ENCODE assay signal across 1 cellular context in the genomic region with DNA sequence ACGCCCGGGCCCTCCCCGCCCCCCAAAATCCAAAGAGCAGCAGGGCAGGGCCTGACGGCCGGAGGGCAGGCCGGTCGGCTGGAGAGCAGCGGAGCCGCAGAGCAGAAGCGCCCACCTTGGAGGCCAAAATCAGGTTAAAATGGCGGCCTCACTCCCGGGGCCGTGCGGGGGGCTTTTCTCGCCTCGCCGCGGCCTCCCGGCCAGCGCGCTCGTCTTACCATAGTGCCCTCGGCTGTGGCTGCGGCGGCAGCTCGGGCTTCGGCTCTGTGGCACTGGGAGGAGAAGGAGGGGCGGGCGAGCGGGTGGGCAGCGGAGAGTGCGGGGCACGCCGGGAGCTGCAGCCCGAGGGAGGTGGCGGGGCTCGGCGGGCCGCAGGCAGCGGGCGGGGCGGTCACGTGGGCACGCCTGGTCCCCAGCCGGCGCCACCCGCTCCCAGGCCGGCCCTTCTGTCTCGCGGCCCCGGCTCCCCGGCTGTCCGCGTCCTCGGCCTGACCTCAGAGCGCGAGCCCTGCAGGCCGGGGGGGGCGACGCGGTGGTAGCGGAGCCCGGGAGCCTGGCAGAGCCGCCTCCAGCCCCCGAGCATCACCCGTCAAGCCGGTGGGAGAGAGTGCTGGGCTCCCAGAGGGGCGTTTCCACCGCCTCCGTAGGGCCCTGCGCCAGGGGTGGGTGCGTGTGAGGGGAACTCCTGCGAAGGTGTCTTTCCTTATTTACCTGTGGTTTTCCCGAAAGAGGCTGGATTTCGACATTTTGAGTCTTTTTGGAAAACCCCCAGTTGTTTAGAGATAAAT.
TF ChIP-seq lines count a peak whose summit lies in the region.

A gene (minus strand): TSS at position 274 of the 788 bp plus-strand sequence. CDS start 53 bp downstream, at position 221.

TF ChIP-seq in IMR-90, 13 proteins besides CTCF, POLR2A, EP300 and RAD21:
- TF ChIP-seq, protein P1, sequence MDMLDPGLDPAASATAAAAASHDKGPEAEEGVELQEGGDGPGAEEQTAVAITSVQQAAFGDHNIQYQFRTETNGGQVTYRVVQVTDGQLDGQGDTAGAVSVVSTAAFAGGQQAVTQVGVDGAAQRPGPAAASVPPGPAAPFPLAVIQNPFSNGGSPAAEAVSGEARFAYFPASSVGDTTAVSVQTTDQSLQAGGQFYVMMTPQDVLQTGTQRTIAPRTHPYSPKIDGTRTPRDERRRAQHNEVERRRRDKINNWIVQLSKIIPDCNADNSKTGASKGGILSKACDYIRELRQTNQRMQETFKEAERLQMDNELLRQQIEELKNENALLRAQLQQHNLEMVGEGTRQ (IDR thresholded peaks at IDR 0.05; ENCODE audit: low read depth, low read length): peak; percentile 94
- TF ChIP-seq CEBPB (IDR thresholded peaks at IDR 0.05; ENCODE audit: low read depth, low read length): no peak
- peak; percentile 49 for TF ChIP-seq BHLHE40 (IDR thresholded peaks at IDR 0.05; ENCODE audit: low read depth, low read length)
- peak; percentile 41; the same call in 1 of the 2 replicates for TF ChIP-seq MXI1 (IDR thresholded peaks at IDR 0.05; ENCODE audit: borderline replicate concordance, low read depth, low read length)
- TF ChIP-seq NFE2L2 (IDR thresholded peaks at IDR 0.05; ENCODE audit: low read depth, low read length): no peak
- peak; percentile 75; the same call in 1 of the 2 replicates for TF ChIP-seq MAZ (IDR thresholded peaks at IDR 0.05; ENCODE audit: borderline replicate concordance, low read depth, low read length)
TF ChIP-seq in IMR-90: peak in this region for 4.
